Comparison of ENCODE assay signal across 18 cellular contexts in genomic region chr12:109681986-109682707, GRCh38. TPM values are rescaled to one million over a fixed set of nuclear protein-coding genes. Genes with fewer than 3 reads are reported as not detected.
DNase-seq lines count a peak whose midpoint lies in the region; ATAC-seq and TF ChIP-seq lines count a peak whose summit lies in the region.
"Had no signal": no experiment of that assay in that cellular context is flagged by ENCODE, and none has a peak within 500 bp of the region (broad histone marks: within the 10 kb centered on the region; RNA-seq: fewer than 3 reads in every experiment).

No MANE protein-coding gene starts in this region.

- BruUV-seq in PC-3 (replicated peaks; lab: Mats Ljungman, UMichigan): no TSS peak
- no TSS peak for BruUV-seq in A673 (replicated peaks; lab: Mats Ljungman, UMichigan)

- peak overlapping the region; percentile 48 for H3K4me2 ChIP-seq in PC-3 (ENCODE audit: low read length)
- H3K4me2 ChIP-seq: A549; BLaER1 treated with 17β-estradiol and CSF1 and Interleukin-3, amounts not matched to agents 10 nM and 100 nM had no signal

- H3K36me3 ChIP-seq in PC-3 (ENCODE audit: low read depth, low read length): no peaks in the 10 kb centered on the region
- no peaks in the 10 kb centered on the region for H3K36me3 ChIP-seq in A673 (ENCODE audit: insufficient read depth, low read length, poor library complexity, severe bottlenecking)
- H3K36me3 ChIP-seq: BLaER1 treated with 17β-estradiol and CSF1 and Interleukin-3, amounts not matched to agents 10 nM and 100 nM had no signal

- DNase-seq in CD14-positive monocyte (ENCODE audit: low spot score) (peak; percentile 5), PC-3 (peak; percentile 52), left lobe of liver (ENCODE audit: low spot score) (no peak), A673 (ENCODE audit: low spot score) (no peak), osteocyte (ENCODE audit: extremely low spot score, unreplicated experiment) (no peak), NCI-H1436 treated with DMSO at 0.1 percent for 48 hours (lab: John Stamatoyannopoulos, UW) (no peak)
- DNase-seq: Calu3; CD4-positive, alpha-beta memory T cell; DMS79 treated with DMSO at 0.1 percent for 48 hours; GF-D8; GOT3; H7; HFFc6; KG1 had no signal

- H3K36me3 Mint-ChIP-seq in CD14-positive monocyte (no peaks in the 10 kb centered on the region), osteocyte (ENCODE audit: unreplicated experiment) (no peaks in the 10 kb centered on the region)
- H3K36me3 Mint-ChIP-seq: CD4-positive, alpha-beta memory T cell had no signal

- no peak for TF ChIP-seq CTCF in CD14-positive monocyte (IDR thresholded peaks at IDR 0.05)
- no peak for TF ChIP-seq CTCF in PC-3 (conservative IDR thresholded peaks at IDR 0.05; ENCODE audit: low read depth, low read length)
- TF ChIP-seq CTCF in A673 (conservative IDR thresholded peaks at IDR 0.05; ENCODE audit: low read depth, low read length): no peak
- no peak for TF ChIP-seq CTCF in osteocyte (IDR thresholded peaks at IDR 0.05)

- peaks cover 7% of the 10 kb centered on the region for H3K4me1 Mint-ChIP-seq in CD14-positive monocyte
- no peaks in the 10 kb centered on the region for H3K4me1 Mint-ChIP-seq in osteocyte (ENCODE audit: unreplicated experiment)
- H3K4me1 Mint-ChIP-seq: B cell; CD4-positive, alpha-beta memory T cell had no signal

- H3K9me2 ChIP-seq in PC-3 (replicated peaks; ENCODE audit: low read length): no peaks in the 10 kb centered on the region

- ATAC-seq in PC-3: peak; percentile 96
- ATAC-seq in left lobe of liver: peak; percentile 83
- ATAC-seq: A549, HCT116 had no signal

- no peak overlapping the region for H3K4me3 ChIP-seq in PC-3 (ENCODE audit: low read length)
- H3K4me3 ChIP-seq in A673 (ENCODE audit: low read depth, low read length, poor library complexity, severe bottlenecking): no peak overlapping the region
- H3K4me3 ChIP-seq: A549; BLaER1 treated with 17β-estradiol and CSF1 and Interleukin-3, amounts not matched to agents 10 nM and 100 nM had no signal

- H3K27ac ChIP-seq in PC-3 (ENCODE audit: low read length) (peak overlapping the region; percentile 62), A673 (ENCODE audit: low read depth, low read length, poor library complexity, severe bottlenecking) (no peak overlapping the region)
- H3K27ac ChIP-seq: A549; BLaER1 treated with 17β-estradiol and CSF1 and Interleukin-3, amounts not matched to agents 10 nM and 100 nM had no signal

- H2AFZ ChIP-seq in PC-3 (ENCODE audit: low read length): no peak overlapping the region

- no peaks in the 10 kb centered on the region for H3K27me3 ChIP-seq in PC-3 (ENCODE audit: low read length)
- no peaks in the 10 kb centered on the region for H3K27me3 ChIP-seq in A673 (replicated peaks; ENCODE audit: insufficient read depth, low read depth, low read length, poor library complexity)
- H3K27me3 ChIP-seq: BLaER1 treated with 17β-estradiol and CSF1 and Interleukin-3, amounts not matched to agents 10 nM and 100 nM had no signal

- H3K79me2 ChIP-seq in PC-3 (ENCODE audit: low read length): no peaks in the 10 kb centered on the region

- intact Hi-C loops in CD14-positive monocyte (cut with micrococcal nuclease) (no loop called here), PC-3 (cut with micrococcal nuclease) (loop anchor here (1.0 kb wide), 3 partner anchors 9 to 109 kb away; partner anchors contain the start of genes MMAB and MVK), A673 (cut with micrococcal nuclease; ENCODE audit: unreplicated experiment) (no loop called here)

- POLR2A ChIA-PET in PC-3 (lab: Charles Lee; ENCODE audit: unreplicated experiment) (no interaction called here), A673 (lab: Charles Lee; ENCODE audit: low non-redundant PET) (no interaction called here)

- H3K4me1 ChIP-seq in PC-3 (ENCODE audit: insufficient read depth, low read length): peaks cover 18% of the 10 kb centered on the region
- no peaks in the 10 kb centered on the region for H3K4me1 ChIP-seq in A673 (ENCODE audit: insufficient read depth, low read length, poor library complexity, severe bottlenecking)
- H3K4me1 ChIP-seq: A549; BLaER1 treated with 17β-estradiol and CSF1 and Interleukin-3, amounts not matched to agents 10 nM and 100 nM had no signal

- CTCF ChIA-PET in PC-3 (lab: Charles Lee): interaction anchor here (0.9 kb wide), 1 partner anchor 9 kb away, joined by 5 read pairs; no protein-coding TSS in a partner anchor
- CTCF ChIA-PET in A673 (lab: Charles Lee): no interaction called here

- H4K20me1 ChIP-seq in PC-3 (ENCODE audit: low read length): no peaks in the 10 kb centered on the region
- H4K20me1 ChIP-seq: BLaER1 treated with 17β-estradiol and CSF1 and Interleukin-3, amounts not matched to agents 10 nM and 100 nM had no signal

- H3K9me3 ChIP-seq in PC-3 (ENCODE audit: low read length) (no peaks in the 10 kb centered on the region), A673 (ENCODE audit: low read depth, low read length, poor library complexity, severe bottlenecking) (no peaks in the 10 kb centered on the region)
- H3K9me3 ChIP-seq: A549; BLaER1 treated with 17β-estradiol and CSF1 and Interleukin-3, amounts not matched to agents 10 nM and 100 nM had no signal

- H3K27me3 Mint-ChIP-seq in CD14-positive monocyte (ENCODE audit: low read depth in 3 of 3) (peaks cover 4 to 17% (median 14%) of the 10 kb centered on the region in 3 donors), osteocyte (ENCODE audit: unreplicated experiment) (peaks cover 36% of the 10 kb centered on the region)

- H3F3A ChIP-seq in PC-3 (ENCODE audit: low read length, unreplicated experiment): no peaks in the 10 kb centered on the region

- H3K27ac Mint-ChIP-seq in CD14-positive monocyte: no peak overlapping the region
- H3K27ac Mint-ChIP-seq in osteocyte (ENCODE audit: unreplicated experiment): no peak overlapping the region
- H3K27ac Mint-ChIP-seq: B cell; CD4-positive, alpha-beta memory T cell; HFFc6 had no signal

- H3K4me3 Mint-ChIP-seq in CD14-positive monocyte (no peak overlapping the region), osteocyte (ENCODE audit: unreplicated experiment) (no peak overlapping the region)
- H3K4me3 Mint-ChIP-seq: B cell; CD4-positive, alpha-beta memory T cell; HFFc6 had no signal

- no peak overlapping the region for H3K9ac ChIP-seq in PC-3 (ENCODE audit: low read length)
- H3K9ac ChIP-seq: BLaER1 treated with 17β-estradiol and CSF1 and Interleukin-3, amounts not matched to agents 10 nM and 100 nM had no signal

- H3K9me3 Mint-ChIP-seq in CD14-positive monocyte (peaks cover 0 to 2% (median 0%) of the 10 kb centered on the region in 7 donors), osteocyte (ENCODE audit: unreplicated experiment) (no peaks in the 10 kb centered on the region)
- H3K9me3 Mint-ChIP-seq: HFFc6 had no signal

RNA-seq across cellular contexts. Expression of gene FAM222A, which starts 31.5 kb away (rescaled TPM):
- not detected for polyA plus RNA-seq in CD14-positive monocyte
- 11.7 and 15.3 TPM in 2 replicates for total RNA-seq in PC-3 (2014; rRNA removed)
- total RNA-seq in left lobe of liver: 1.8 TPM
- 3.9 and 5.5 TPM in 2 replicates for total RNA-seq in A673 (2021)
- 1.2 and 1.5 TPM in 2 replicates for total RNA-seq in osteocyte

Comparison
In these comparisons a context has a peak if more than half of its experiments do, and no peak if none do; other contexts are left out.
1. DNase-seq: peak in CD14-positive monocyte (single experiment) and PC-3 (single experiment); none in left lobe of liver (single experiment), A673 (single experiment), osteocyte (single experiment) and NCI-H1436 treated with DMSO at 0.1 percent for 48 hours (single experiment).